8 cellular contexts compared by ENCODE assay signal in the genomic region with DNA sequence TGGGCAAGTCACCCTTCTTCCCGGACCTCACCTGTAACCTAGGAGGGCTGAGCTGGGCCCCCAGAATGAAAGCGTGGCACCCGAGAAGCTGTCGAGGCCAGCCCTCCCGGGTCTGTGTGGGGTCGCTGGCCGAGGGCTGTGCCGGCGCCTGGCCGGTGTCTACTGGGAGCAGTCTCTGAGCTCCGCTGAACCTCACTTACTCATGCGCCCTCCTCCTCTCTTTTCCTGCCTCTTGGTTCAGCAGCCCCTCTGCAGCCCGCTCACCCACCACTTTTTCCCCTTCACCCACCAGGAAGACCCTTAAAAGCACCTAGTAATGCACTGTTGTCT. TPM values are rescaled to one million over a fixed set of nuclear protein-coding genes. Genes with fewer than 3 reads are reported as not detected.
A peak's percentile ranks its signal among the peaks of the same experiment; 100 is the strongest.
DNase-seq lines count a peak whose midpoint lies in the region; ATAC-seq and TF ChIP-seq lines count a peak whose summit lies in the region.

No MANE protein-coding gene starts in this region.

- no peaks in the 10 kb centered on the region for H3K9me3 ChIP-seq in BLaER1
- H3K9me3 ChIP-seq in OCI-LY7 (ENCODE audit: low read length), result no peaks in the 10 kb centered on the region

- H3K27me3 Mint-ChIP-seq in endothelial cell (ENCODE audit: unreplicated experiment), result peaks cover 4% of the 10 kb centered on the region
- H3K27me3 Mint-ChIP-seq in natural killer cell treated with Interleukin-12 subunit alpha and Interleukin-12 subunit beta and Interleukin-15 and Interleukin-18, amount 100 ng/mL, for 72 hours, result peaks cover 7 to 13% of the 10 kb centered on the region in 2 donors

- peak overlapping the region; percentile 85 for H2AFZ ChIP-seq in OCI-LY7 (ENCODE audit: low read length)

- H3K4me3 Mint-ChIP-seq in endothelial cell (ENCODE audit: unreplicated experiment), result peak overlapping the region; percentile 90
- H3K4me3 Mint-ChIP-seq in natural killer cell treated with Interleukin-12 subunit alpha and Interleukin-12 subunit beta and Interleukin-15 and Interleukin-18, amount 100 ng/mL, for 72 hours, result peak overlapping the region; percentile 83

- ATAC-seq in GM21717 (IDR thresholded peaks at IDR 0.05; ENCODE audit: unreplicated experiment), result peak; percentile 29
- peak; percentile 25 to 37 for ATAC-seq in natural killer cell treated with Interleukin-12 subunit alpha and Interleukin-12 subunit beta and Interleukin-15 and Interleukin-18, amount 100 ng/mL, for 72 hours

- H3K4me1 Mint-ChIP-seq in endothelial cell (ENCODE audit: unreplicated experiment), result peaks cover 11% of the 10 kb centered on the region
- H3K4me1 Mint-ChIP-seq in natural killer cell treated with Interleukin-12 subunit alpha and Interleukin-12 subunit beta and Interleukin-15 and Interleukin-18, amount 100 ng/mL, for 72 hours (ENCODE audit: low read depth in 2 of 2), result peaks cover 7 to 13% of the 10 kb centered on the region in 2 donors

- CTCF ChIA-PET in OCI-LY7 (lab: Charles Lee; ENCODE audit: unreplicated experiment) (no interaction called here), HEK293T (lab: Yijun Ruan, JAX) (interaction anchor here (0.6 to 0.7 kb wide), 2 partner anchors 111 to 112 kb away, joined by 3 to 4 read pairs; no protein-coding TSS in a partner anchor)

- no peak overlapping the region for H3K27ac Mint-ChIP-seq in endothelial cell (ENCODE audit: unreplicated experiment)
- H3K27ac Mint-ChIP-seq in natural killer cell treated with Interleukin-12 subunit alpha and Interleukin-12 subunit beta and Interleukin-15 and Interleukin-18, amount 100 ng/mL, for 72 hours, result no peak overlapping the region

- intact Hi-C loops in OCI-LY7 (cut with micrococcal nuclease; ENCODE audit: unreplicated experiment), result no loop called here

- POLR2A ChIA-PET in OCI-LY7 (lab: Charles Lee), result no interaction called here
- POLR2A ChIA-PET in HEK293T (lab: Yijun Ruan, JAX), result interaction anchor here (0.8 to 4.0 kb wide), 9 partner anchors 14 to 208 kb away, joined by 3 to 27 read pairs (median 5); partner anchors contain the start of genes CHRNA5, IREB2, PSMA4 and SKIC8

- no peaks in the 10 kb centered on the region for H3K9me2 ChIP-seq in OCI-LY7 (ENCODE audit: insufficient read depth, low read length)

- H3K36me3 Mint-ChIP-seq in endothelial cell (ENCODE audit: low read depth, unreplicated experiment), result no peaks in the 10 kb centered on the region
- no peaks in the 10 kb centered on the region for H3K36me3 Mint-ChIP-seq in natural killer cell treated with Interleukin-12 subunit alpha and Interleukin-12 subunit beta and Interleukin-15 and Interleukin-18, amount 100 ng/mL, for 72 hours

- DNase-seq in OCI-LY7 (ENCODE audit: low spot score), result no peak
- no peak for DNase-seq in endothelial cell (ENCODE audit: low spot score)
- DNase-seq in natural killer cell treated with Interleukin-12 subunit alpha and Interleukin-12 subunit beta and Interleukin-15 and Interleukin-18, amount 100 ng/mL, for 72 hours (ENCODE audit: low spot score), result no peak
- no peak for DNase-seq in dermis blood vessel endothelial cell
- DNase-seq in GOT3 (lab: John Stamatoyannopoulos, UW), result no peak
- no peak for DNase-seq in HEK293T (ENCODE audit: extremely low spot score)

- no peaks in the 10 kb centered on the region for H3K79me2 ChIP-seq in OCI-LY7 (ENCODE audit: insufficient read depth, low read depth, low read length)

- TF ChIP-seq CTCF in OCI-LY7 (conservative IDR thresholded peaks at IDR 0.05; ENCODE audit: low read length) (no peak), endothelial cell (IDR thresholded peaks at IDR 0.05; ENCODE audit: unreplicated experiment) (no peak)

- H3K4me2 ChIP-seq in BLaER1 (peak overlapping the region; percentile 99), OCI-LY7 (ENCODE audit: low read length) (peak overlapping the region; percentile 69)

- peaks cover 20% of the 10 kb centered on the region for H3K27me3 ChIP-seq in BLaER1

- peaks cover 8% of the 10 kb centered on the region for H3K4me1 ChIP-seq in BLaER1
- H3K4me1 ChIP-seq in OCI-LY7 (ENCODE audit: insufficient read depth, low read length, poor library complexity, severe bottlenecking), result no peaks in the 10 kb centered on the region

- no peaks in the 10 kb centered on the region for H3K9me3 Mint-ChIP-seq in endothelial cell (ENCODE audit: unreplicated experiment)
- no peaks in the 10 kb centered on the region for H3K9me3 Mint-ChIP-seq in natural killer cell treated with Interleukin-12 subunit alpha and Interleukin-12 subunit beta and Interleukin-15 and Interleukin-18, amount 100 ng/mL, for 72 hours

- H3K36me3 ChIP-seq in BLaER1 (no peaks in the 10 kb centered on the region), OCI-LY7 (ENCODE audit: insufficient read depth, low read length) (no peaks in the 10 kb centered on the region)

- no peaks in the 10 kb centered on the region for H4K20me1 ChIP-seq in BLaER1
- no peaks in the 10 kb centered on the region for H4K20me1 ChIP-seq in OCI-LY7 (ENCODE audit: insufficient read depth, low read length)

- peak overlapping the region; percentile 78 for H3K4me3 ChIP-seq in BLaER1
- peak overlapping the region; percentile 67 for H3K4me3 ChIP-seq in OCI-LY7 (ENCODE audit: low read depth, low read length, poor library complexity, severe bottlenecking)

- no peak overlapping the region for H3K27ac ChIP-seq in BLaER1
- no peak overlapping the region for H3K27ac ChIP-seq in OCI-LY7 (ENCODE audit: low read depth, low read length, poor library complexity, severe bottlenecking)

- no TSS peak for BruUV-seq in OCI-LY7 (replicated peaks; lab: Mats Ljungman, UMichigan)

- peak overlapping the region; percentile 63 for H3K9ac ChIP-seq in BLaER1

TF ChIP-seq in HEK293T, 16 proteins besides CTCF, POLR2A, EP300 and RAD21:
- no peak for TF ChIP-seq FOXA1 (IDR thresholded peaks at IDR 0.05)
- TF ChIP-seq LEF1 (IDR thresholded peaks at IDR 0.05; ENCODE audit: borderline replicate concordance), result no peak
- TF ChIP-seq PKNOX1 (IDR thresholded peaks at IDR 0.05), result no peak
- TF ChIP-seq TARDBP (IDR thresholded peaks at IDR 0.05), result no peak
- no peak for TF ChIP-seq SP1 (IDR thresholded peaks at IDR 0.05)
- no peak for TF ChIP-seq FOXM1 (IDR thresholded peaks at IDR 0.05; ENCODE audit: borderline replicate concordance)
- TF ChIP-seq FOXK2 (IDR thresholded peaks at IDR 0.05), result no peak
- TF ChIP-seq HDGF (IDR thresholded peaks at IDR 0.05; ENCODE audit: borderline replicate concordance), result no peak
- no peak for TF ChIP-seq BHLHE40 (IDR thresholded peaks at IDR 0.05; ENCODE audit: borderline replicate concordance)
- no peak for TF ChIP-seq CTBP1 (IDR thresholded peaks at IDR 0.05; ENCODE audit: borderline replicate concordance)
- no peak for TF ChIP-seq ZNF384 (IDR thresholded peaks at IDR 0.05)
- TF ChIP-seq ARNT (IDR thresholded peaks at IDR 0.05), result no peak
- TF ChIP-seq L3MBTL2 (conservative IDR thresholded peaks at IDR 0.05), result no peak
- no peak for TF ChIP-seq NFRKB (IDR thresholded peaks at IDR 0.05)

RNA-seq across cellular contexts. Expression of gene HYKK, which starts 0.4 kb away (rescaled TPM):
- total RNA-seq in OCI-LY7 (2014; rRNA removed; shearing (Covaris generic)), result 0.31 TPM in 1 of 2 replicates, not detected in the other
- total RNA-seq in OCI-LY7 (2022) (0.40 and 0.42 TPM in 2 replicates), endothelial cell (ENCODE audit: unreplicated experiment) (1.3 TPM), dermis blood vessel endothelial cell (1.8 and 3.4 TPM in 2 replicates)
- total RNA-seq in natural killer cell treated with Interleukin-12 subunit alpha and Interleukin-12 subunit beta and Interleukin-15 and Interleukin-18, amount 100 ng/mL, for 72 hours, result under 1 TPM; 0.50 to 0.56 TPM

RNA-seq across cellular contexts. Expression of gene PSMA4, which starts 32.4 kb away (rescaled TPM):
- 186 and 189 TPM in 2 replicates for total RNA-seq in OCI-LY7 (2014; rRNA removed; shearing (Covaris generic))
- total RNA-seq in OCI-LY7 (2022) (249 and 254 TPM in 2 replicates), endothelial cell (ENCODE audit: unreplicated experiment) (169 TPM), dermis blood vessel endothelial cell (315 and 321 TPM in 2 replicates)
- total RNA-seq in natural killer cell treated with Interleukin-12 subunit alpha and Interleukin-12 subunit beta and Interleukin-15 and Interleukin-18, amount 100 ng/mL, for 72 hours, result 100 to 1,000 TPM; 144 to 286 TPM

RNA-seq across cellular contexts. Expression of gene CHRNA5, which starts 57.5 kb away (rescaled TPM):
- 2.8 and 11.6 TPM in 2 replicates for total RNA-seq in OCI-LY7 (2014; rRNA removed; shearing (Covaris generic))
- 8.3 and 9.1 TPM in 2 replicates for total RNA-seq in OCI-LY7 (2022)
- 22.7 TPM for total RNA-seq in endothelial cell (ENCODE audit: unreplicated experiment)
- 1 to 10 TPM; 4.4 to 9.0 TPM for total RNA-seq in natural killer cell treated with Interleukin-12 subunit alpha and Interleukin-12 subunit beta and Interleukin-15 and Interleukin-18, amount 100 ng/mL, for 72 hours
- total RNA-seq in dermis blood vessel endothelial cell, result 4.6 and 7.2 TPM in 2 replicates
